8 cellular contexts compared by ENCODE assay signal in the genomic region with DNA sequence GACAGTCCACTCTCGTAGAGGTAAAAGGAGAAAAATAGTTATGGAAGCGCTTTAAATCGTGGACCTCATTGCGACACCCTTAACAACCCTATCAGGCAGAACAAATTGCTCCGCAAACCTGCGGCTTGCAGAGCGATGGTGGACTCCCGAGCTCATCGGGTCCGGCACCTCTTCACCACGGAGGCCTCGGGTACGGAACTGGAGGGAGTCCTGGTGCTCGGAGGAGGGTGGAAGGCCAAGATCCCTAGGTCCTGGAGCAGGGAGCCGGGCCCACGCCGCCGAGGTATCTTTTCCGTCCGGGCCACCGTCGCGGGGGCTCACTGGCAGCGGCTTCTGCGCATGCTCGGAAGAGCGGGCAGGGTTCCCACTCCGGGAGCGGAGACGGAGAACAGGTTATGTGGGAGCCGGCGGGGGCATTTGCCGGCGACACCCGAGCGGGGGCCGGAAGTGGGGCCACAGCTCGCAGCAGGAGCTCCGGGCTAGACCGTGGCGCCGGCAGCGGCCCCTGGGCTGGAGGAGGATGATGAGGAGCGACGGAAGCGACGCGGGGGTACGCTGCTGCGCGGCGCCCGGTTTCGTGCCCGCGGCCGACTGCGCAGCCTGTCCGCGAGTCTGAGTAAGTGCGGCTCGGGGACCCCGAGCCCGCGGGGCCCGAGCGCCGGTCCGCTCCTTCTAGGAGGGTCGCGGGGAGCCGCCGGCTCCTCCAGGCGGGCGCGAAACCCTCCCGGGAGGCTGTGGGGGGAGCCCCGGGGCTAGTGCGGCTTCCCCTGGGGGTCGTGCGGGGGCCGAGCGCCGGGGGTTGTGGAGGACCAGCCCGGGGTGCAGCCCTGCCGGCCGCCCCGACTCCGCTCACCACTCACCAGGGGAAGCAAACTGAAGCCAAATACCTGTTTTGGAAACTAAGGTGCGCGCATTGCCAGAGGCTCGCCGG. TPM values are rescaled to one million over a fixed set of nuclear protein-coding genes. Genes with fewer than 3 reads are reported as not detected.
A peak's percentile ranks its signal among the peaks of the same experiment; 100 is the strongest.
DNase-seq lines count a peak whose midpoint lies in the region; ATAC-seq and TF ChIP-seq lines count a peak whose summit lies in the region.

A gene (plus strand): TSS at position 349 of the 931 bp plus-strand sequence. CDS start 10,827 bp downstream, outside the sequence.

- H3K27me3 Mint-ChIP-seq in activated CD4-positive, alpha-beta T cell treated with anti-CD3 and anti-CD28 coated beads, Interleukin-2, amount 10 ng/mL, durations not matched to agents 7 days and 5 days = no peaks in the 10 kb centered on the region
- H3K27me3 Mint-ChIP-seq in dendritic cell treated with granulocyte-macrophage colony-stimulating factor and Interleukin-4, amounts not matched to agents 40 ng/mL and 50 ng/mL, for 4 days = no peaks in the 10 kb centered on the region

- no peaks in the 10 kb centered on the region for H3K9me3 Mint-ChIP-seq in activated CD4-positive, alpha-beta T cell treated with anti-CD3 and anti-CD28 coated beads, Interleukin-2, amount 10 ng/mL, durations not matched to agents 7 days and 5 days
- H3K9me3 Mint-ChIP-seq in dendritic cell treated with granulocyte-macrophage colony-stimulating factor and Interleukin-4, amounts not matched to agents 40 ng/mL and 50 ng/mL, for 4 days = no peaks in the 10 kb centered on the region

- H3K27me3 ChIP-seq in left lung = no peaks in the 10 kb centered on the region

- H3K4me3 ChIP-seq in left lung = peak within 1 kb of the TSS; percentile 88 to 92

- peaks cover 46% of the 10 kb centered on the region for H3K4me1 Mint-ChIP-seq in activated CD4-positive, alpha-beta T cell treated with anti-CD3 and anti-CD28 coated beads, Interleukin-2, amount 10 ng/mL, durations not matched to agents 7 days and 5 days
- H3K4me1 Mint-ChIP-seq in dendritic cell treated with granulocyte-macrophage colony-stimulating factor and Interleukin-4, amounts not matched to agents 40 ng/mL and 50 ng/mL, for 4 days (ENCODE audit: low read depth) = peaks cover 29% of the 10 kb centered on the region

- no peaks in the 10 kb centered on the region for H3K9me3 ChIP-seq in left lung

- peak within 1 kb of the TSS; percentile 83 to 85 for H3K27ac ChIP-seq in left lung

- CTCF ChIA-PET in activated CD4-positive, alpha-beta T cell treated with anti-CD3 and anti-CD28 coated beads, Interleukin-2, amount 10 ng/mL, durations not matched to agents 7 days and 5 days (lab: Charles Lee) = interaction anchor here (0.6 to 1.0 kb wide), 2 partner anchors 9 to 52 kb away, joined by 3 read pairs; no protein-coding TSS in a partner anchor

- no peaks in the 10 kb centered on the region for H3K36me3 ChIP-seq in left lung

- H3K27ac Mint-ChIP-seq in activated CD4-positive, alpha-beta T cell treated with anti-CD3 and anti-CD28 coated beads, Interleukin-2, amount 10 ng/mL, durations not matched to agents 7 days and 5 days = peak within 1 kb of the TSS; percentile 97
- peak within 1 kb of the TSS; percentile 100 for H3K27ac Mint-ChIP-seq in dendritic cell treated with granulocyte-macrophage colony-stimulating factor and Interleukin-4, amounts not matched to agents 40 ng/mL and 50 ng/mL, for 4 days

- peak within 1 kb of the TSS; percentile 90 for H3K4me3 Mint-ChIP-seq in activated CD4-positive, alpha-beta T cell treated with anti-CD3 and anti-CD28 coated beads, Interleukin-2, amount 10 ng/mL, durations not matched to agents 7 days and 5 days
- H3K4me3 Mint-ChIP-seq in dendritic cell treated with granulocyte-macrophage colony-stimulating factor and Interleukin-4, amounts not matched to agents 40 ng/mL and 50 ng/mL, for 4 days = peak within 1 kb of the TSS; percentile 100

- intact Hi-C loops in dendritic cell treated with granulocyte-macrophage colony-stimulating factor and Interleukin-4, amounts not matched to agents 40 ng/mL and 50 ng/mL, for 4 days (cut with micrococcal nuclease) = loop anchor here (2.0 to 10.0 kb wide), 3 partner anchors 49 to 1566 kb away; a partner anchor contains a TSS
- intact Hi-C loops in left lung (cut with DNase I) = no loop called here

- DNase-seq in C1 segment of cervical spinal cord (lab: John Stamatoyannopoulos, UW) (peak; percentile 75 to 96 (median 90)), NCI-H526 treated with DMSO at 0.1 percent for 48 hours (lab: John Stamatoyannopoulos, UW) (peak; percentile 89), left lung (peak; percentile 88 to 96)
- DNase-seq in activated CD4-positive, alpha-beta T cell treated with anti-CD3 and anti-CD28 coated beads, Interleukin-2, amount 10 ng/mL, durations not matched to agents 7 days and 5 days = peak; percentile 89
- DNase-seq in stimulated activated CD4-positive, alpha-beta T cell treated with anti-CD3 and anti-CD28 coated beads, Interleukin-2, amount 100 ng/mL, for 4 hours (ENCODE audit: low read depth) = peak; percentile 82

- peaks cover 5% of the 10 kb centered on the region for H3K36me3 Mint-ChIP-seq in activated CD4-positive, alpha-beta T cell treated with anti-CD3 and anti-CD28 coated beads, Interleukin-2, amount 10 ng/mL, durations not matched to agents 7 days and 5 days (ENCODE audit: low read depth)
- H3K36me3 Mint-ChIP-seq in dendritic cell treated with granulocyte-macrophage colony-stimulating factor and Interleukin-4, amounts not matched to agents 40 ng/mL and 50 ng/mL, for 4 days (ENCODE audit: low read depth) = peaks cover 8% of the 10 kb centered on the region

- TF ChIP-seq CTCF in left lung (IDR thresholded peaks at IDR 0.05) = no peak

- peaks cover 8 to 64% of the 10 kb centered on the region in 2 donors for H3K4me1 ChIP-seq in left lung

- ATAC-seq in GM19324 (IDR thresholded peaks at IDR 0.05; ENCODE audit: low FRiP score, unreplicated experiment) (peak; percentile 86), HG03460 (IDR thresholded peaks at IDR 0.05; ENCODE audit: unreplicated experiment) (peak; percentile 75), left lung (peak; percentile 79)

- POLR2A ChIA-PET in activated CD4-positive, alpha-beta T cell treated with anti-CD3 and anti-CD28 coated beads, Interleukin-2, amount 10 ng/mL, durations not matched to agents 7 days and 5 days (lab: Charles Lee) = no interaction called here

RNA-seq across cellular contexts. Expression of the gene that starts here (rescaled TPM):
- 1 to 10 TPM; 9.1 to 9.9 TPM for total RNA-seq in activated CD4-positive, alpha-beta T cell treated with anti-CD3 and anti-CD28 coated beads, Interleukin-2, amount 10 ng/mL, durations not matched to agents 7 days and 5 days
- total RNA-seq in left lung = 10 to 100 TPM in 1 of 2 donors, 1 to 10 TPM in 1; 9.7 to 12.1 TPM

Comparison
In these comparisons a context has a peak if more than half of its experiments do, and no peak if none do; other contexts are left out.
1. Peak in every context shown above with its lines: DNase-seq, ATAC-seq, H3K4me3 ChIP-seq and H3K27ac ChIP-seq.